ENCODE assay signal across 2 cellular contexts in genomic region chr16:48623304-48624016, GRCh38.
A peak's percentile ranks its signal among the peaks of the same experiment; 100 is the strongest.
TF ChIP-seq lines count a peak whose summit lies in the region.

No MANE protein-coding gene starts in this region.

TF ChIP-seq in A549, 52 proteins besides CTCF, POLR2A, EP300 and RAD21 (continued from another document):
- TF ChIP-seq USF2 (IDR thresholded peaks at IDR 0.05), result peak; percentile 74
- no peak for TF ChIP-seq RFX5 (IDR thresholded peaks at IDR 0.05)
- no peak for TF ChIP-seq EHF (CRISPR knock-in tag; IDR thresholded peaks at IDR 0.05)
- TF ChIP-seq RNF2 (IDR thresholded peaks at IDR 0.05; ENCODE audit: borderline replicate concordance, low read depth), result no peak
- TF ChIP-seq SREBF2 (IDR thresholded peaks at IDR 0.05), result no peak
- TF ChIP-seq, protein P1, sequence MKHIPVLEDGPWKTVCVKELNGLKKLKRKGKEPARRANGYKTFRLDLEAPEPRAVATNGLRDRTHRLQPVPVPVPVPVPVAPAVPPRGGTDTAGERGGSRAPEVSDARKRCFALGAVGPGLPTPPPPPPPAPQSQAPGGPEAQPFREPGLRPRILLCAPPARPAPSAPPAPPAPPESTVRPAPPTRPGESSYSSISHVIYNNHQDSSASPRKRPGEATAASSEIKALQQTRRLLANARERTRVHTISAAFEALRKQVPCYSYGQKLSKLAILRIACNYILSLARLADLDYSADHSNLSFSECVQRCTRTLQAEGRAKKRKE (CRISPR knock-in tag; IDR thresholded peaks at IDR 0.05; ENCODE audit: low read depth), result no peak

TF ChIP-seq in WTC11, 78 proteins besides CTCF, POLR2A, EP300 and RAD21 (continued from another document):
- TF ChIP-seq, protein P2, sequence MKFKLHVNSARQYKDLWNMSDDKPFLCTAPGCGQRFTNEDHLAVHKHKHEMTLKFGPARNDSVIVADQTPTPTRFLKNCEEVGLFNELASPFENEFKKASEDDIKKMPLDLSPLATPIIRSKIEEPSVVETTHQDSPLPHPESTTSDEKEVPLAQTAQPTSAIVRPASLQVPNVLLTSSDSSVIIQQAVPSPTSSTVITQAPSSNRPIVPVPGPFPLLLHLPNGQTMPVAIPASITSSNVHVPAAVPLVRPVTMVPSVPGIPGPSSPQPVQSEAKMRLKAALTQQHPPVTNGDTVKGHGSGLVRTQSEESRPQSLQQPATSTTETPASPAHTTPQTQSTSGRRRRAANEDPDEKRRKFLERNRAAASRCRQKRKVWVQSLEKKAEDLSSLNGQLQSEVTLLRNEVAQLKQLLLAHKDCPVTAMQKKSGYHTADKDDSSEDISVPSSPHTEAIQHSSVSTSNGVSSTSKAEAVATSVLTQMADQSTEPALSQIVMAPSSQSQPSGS (CRISPR knock-in tag; IDR thresholded peaks at IDR 0.05; ENCODE audit: borderline replicate concordance, low read depth), result no peak
- TF ChIP-seq RELA (CRISPR knock-in tag; IDR thresholded peaks at IDR 0.05; ENCODE audit: borderline replicate concordance), result no peak
- no peak for TF ChIP-seq PREB (CRISPR knock-in tag; IDR thresholded peaks at IDR 0.05; ENCODE audit: borderline replicate concordance)
- TF ChIP-seq ZNF232 (CRISPR knock-in tag; IDR thresholded peaks at IDR 0.05), result peak; percentile 34; the same call in 1 of the 2 replicates
- TF ChIP-seq GRHL2 (CRISPR knock-in tag; IDR thresholded peaks at IDR 0.05; ENCODE audit: insufficient replicate concordance, severe bottlenecking), result no peak
- TF ChIP-seq EMX1 (CRISPR knock-in tag; IDR thresholded peaks at IDR 0.05), result no peak
- TF ChIP-seq GABPB1 (CRISPR knock-in tag; IDR thresholded peaks at IDR 0.05), result peak; percentile 22; the same call in 1 of the 2 replicates
- TF ChIP-seq, protein P3, sequence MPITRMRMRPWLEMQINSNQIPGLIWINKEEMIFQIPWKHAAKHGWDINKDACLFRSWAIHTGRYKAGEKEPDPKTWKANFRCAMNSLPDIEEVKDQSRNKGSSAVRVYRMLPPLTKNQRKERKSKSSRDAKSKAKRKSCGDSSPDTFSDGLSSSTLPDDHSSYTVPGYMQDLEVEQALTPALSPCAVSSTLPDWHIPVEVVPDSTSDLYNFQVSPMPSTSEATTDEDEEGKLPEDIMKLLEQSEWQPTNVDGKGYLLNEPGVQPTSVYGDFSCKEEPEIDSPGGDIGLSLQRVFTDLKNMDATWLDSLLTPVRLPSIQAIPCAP (CRISPR knock-in tag; IDR thresholded peaks at IDR 0.05), result no peak
TF ChIP-seq in WTC11: peak in this region for 5.
